6 cellular contexts compared by ENCODE assay signal in genomic region chr14:24327914-24328313, GRCh38. TPM values are rescaled to one million over a fixed set of nuclear protein-coding genes. Genes with fewer than 3 reads are reported as not detected.
A peak's percentile ranks its signal among the peaks of the same experiment; 100 is the strongest.
DNase-seq lines count a peak whose midpoint lies in the region; TF ChIP-seq lines count a peak whose summit lies in the region.
"Not testable (repeated sequence)": the region's sequence is repeated elsewhere in the genome, so short reads cannot be mapped to it uniquely, and the experiment has no call there.

No MANE protein-coding gene starts in this region.

- TF ChIP-seq POLR2A in uterus (IDR thresholded peaks at IDR 0.05), result not testable (repeated sequence)

- H3K9me3 Mint-ChIP-seq in nephron, result not testable (repeated sequence)

- H3K4me3 Mint-ChIP-seq in nephron, result not testable (repeated sequence)

- H3K4me1 Mint-ChIP-seq in nephron, result not testable (repeated sequence)

- not testable (repeated sequence) for H3K27ac ChIP-seq in ascending aorta, uterus

- not testable (repeated sequence) for H3K36me3 Mint-ChIP-seq in nephron (ENCODE audit: low read depth)

- not testable (repeated sequence) for H3K4me3 ChIP-seq in ascending aorta; fibroblast of the aortic adventitia (ENCODE audit: low read depth, low read length); uterus

- peaks cover 34% of the 10 kb centered on the region for H3K27me3 Mint-ChIP-seq in nephron (ENCODE audit: low read depth)

- not testable (repeated sequence) for H3K27me3 ChIP-seq in ascending aorta, uterus

- not testable (repeated sequence) for H3K36me3 ChIP-seq in ascending aorta, uterus

- TF ChIP-seq CTCF in GM12872 (IDR thresholded peaks at IDR 0.05; ENCODE audit: insufficient read depth, low read depth, low read length) (peak; percentile 50; the same call in 2 of the 3 replicates), ascending aorta (IDR thresholded peaks at IDR 0.05) (peak; percentile 57 to 70 (median 60)), fibroblast of the aortic adventitia (IDR thresholded peaks at IDR 0.05; ENCODE audit: insufficient read depth, low read length) (peak; percentile 43), nephron (IDR thresholded peaks at IDR 0.05; ENCODE audit: unreplicated experiment in 3 of 3) (peak; percentile 58 to 64 (median 64)), uterus (IDR thresholded peaks at IDR 0.05) (peak; percentile 38 to 71 (median 66))

- H3K4me1 ChIP-seq in ascending aorta, uterus: not testable (repeated sequence)

- DNase-seq in OCI-M1 (lab: John Stamatoyannopoulos, UW) (peak; percentile 29), ascending aorta (ENCODE audit: low spot score in 2 of 2) (peak in 1 of 2 donors; percentile 80), fibroblast of the aortic adventitia (ENCODE audit: low read depth) (peak; percentile 34), uterus (peak; percentile 61)

- not testable (repeated sequence) for H3K27ac Mint-ChIP-seq in nephron

- intact Hi-C loops in ascending aorta (cut with DNase I); uterus (cut with DNase I; ENCODE audit: low total_unique reads): not testable (repeated sequence)

- not testable (repeated sequence) for H3K9me3 ChIP-seq in ascending aorta, uterus

RNA-seq across cellular contexts. Expression of gene ADCY4, which starts 7.0 kb away (rescaled TPM):
- 143 TPM for total RNA-seq in ascending aorta
- total RNA-seq in fibroblast of the aortic adventitia (ENCODE audit: low replicate concordance), result 1.2 and 6.3 TPM in 2 replicates
- total RNA-seq in uterus, result 100 to 1,000 TPM in 2 of 4 donors, 10 to 100 TPM in 2; 22.8 to 138 (median 86.1) TPM

RNA-seq across cellular contexts. Expression of gene RIPK3, which starts 11.9 kb away (rescaled TPM):
- total RNA-seq in ascending aorta (2.3 TPM), fibroblast of the aortic adventitia (ENCODE audit: low replicate concordance) (0.99 and 3.0 TPM in 2 replicates), uterus (100 to 1,000 TPM in 1 of 4 donors, 1 to 10 TPM in 2, under 1 TPM in 1; 0.29 to 123 (median 6.0) TPM)

RNA-seq across cellular contexts. Expression of gene LTB4R, which starts 16.6 kb away (rescaled TPM):
- total RNA-seq in ascending aorta, result 3.6 TPM
- 0.98 and 1.5 TPM in 2 replicates for total RNA-seq in fibroblast of the aortic adventitia (ENCODE audit: low replicate concordance)
- total RNA-seq in uterus, result 10 to 100 TPM in 1 of 4 donors, 1 to 10 TPM in 3; 3.7 to 19.5 (median 5.6) TPM

RNA-seq across cellular contexts. Expression of gene LTB4R2, which starts 18.0 kb away (rescaled TPM):
- total RNA-seq in ascending aorta (3.0 TPM), fibroblast of the aortic adventitia (ENCODE audit: low replicate concordance) (3.5 and 18.6 TPM in 2 replicates), uterus (1 to 10 TPM in 3 of 4 donors, not detected in 1; 1.0 to 7.1 (median 5.6) TPM)

RNA-seq across cellular contexts. Expression of gene CIDEB, which starts 20.1 kb away (rescaled TPM):
- total RNA-seq in ascending aorta, result 72.8 TPM
- total RNA-seq in fibroblast of the aortic adventitia (ENCODE audit: low replicate concordance), result 1.9 and 4.2 TPM in 2 replicates
- total RNA-seq in uterus, result 10 to 100 TPM in 2 of 4 donors, 1 to 10 TPM in 2; 1.3 to 25.5 (median 14.1) TPM
